In the genomic region with DNA sequence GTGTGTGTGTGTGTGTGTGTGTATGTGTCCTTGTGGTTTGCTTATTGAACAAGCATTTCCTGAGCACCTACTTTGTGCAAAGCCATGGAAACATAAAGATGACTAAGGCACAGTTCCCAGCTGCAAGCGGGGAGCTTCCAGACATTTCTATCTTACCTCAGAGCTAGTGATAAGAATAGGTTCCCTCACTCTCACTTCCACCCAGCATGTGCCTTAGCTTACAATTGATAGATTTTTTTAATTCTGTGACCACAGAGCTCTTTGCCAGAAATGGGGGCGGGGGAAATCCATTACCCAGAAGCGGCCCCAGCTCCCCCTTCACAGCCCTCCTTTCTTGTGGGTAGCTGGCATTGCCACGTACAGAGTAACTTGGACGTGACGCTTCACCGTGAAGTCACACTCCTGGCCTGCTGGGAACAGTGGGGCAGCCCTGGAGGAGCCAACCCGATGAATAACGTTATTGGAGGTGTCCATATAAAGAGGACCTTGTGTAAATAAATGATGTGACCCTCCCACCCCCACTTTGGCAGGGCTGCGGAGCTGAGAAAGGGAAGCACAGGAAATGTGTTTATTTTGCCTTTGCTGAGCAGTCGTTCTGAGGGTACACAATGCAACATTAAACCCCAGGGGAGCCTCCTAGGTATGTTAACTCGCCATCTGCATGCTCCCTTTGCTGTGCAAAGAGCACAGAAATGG, we compare ENCODE assay signal across 2 cellular contexts.
TF ChIP-seq lines count a peak whose summit lies in the region.

No MANE protein-coding gene starts in this region.

TF ChIP-seq in SK-N-SH treated with all-trans-retinoic acid at 6 μM for 48 hours, 23 proteins besides CTCF, POLR2A, EP300 and RAD21 (continued from another document):
- TF ChIP-seq, protein P1, sequence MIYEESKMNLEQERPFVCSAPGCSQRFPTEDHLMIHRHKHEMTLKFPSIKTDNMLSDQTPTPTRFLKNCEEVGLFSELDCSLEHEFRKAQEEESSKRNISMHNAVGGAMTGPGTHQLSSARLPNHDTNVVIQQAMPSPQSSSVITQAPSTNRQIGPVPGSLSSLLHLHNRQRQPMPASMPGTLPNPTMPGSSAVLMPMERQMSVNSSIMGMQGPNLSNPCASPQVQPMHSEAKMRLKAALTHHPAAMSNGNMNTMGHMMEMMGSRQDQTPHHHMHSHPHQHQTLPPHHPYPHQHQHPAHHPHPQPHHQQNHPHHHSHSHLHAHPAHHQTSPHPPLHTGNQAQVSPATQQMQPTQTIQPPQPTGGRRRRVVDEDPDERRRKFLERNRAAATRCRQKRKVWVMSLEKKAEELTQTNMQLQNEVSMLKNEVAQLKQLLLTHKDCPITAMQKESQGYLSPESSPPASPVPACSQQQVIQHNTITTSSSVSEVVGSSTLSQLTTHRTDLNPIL (CRISPR knock-in tag; IDR thresholded peaks at IDR 0.05; ENCODE audit: low read depth) = no peak
- TF ChIP-seq GLIS3 (CRISPR knock-in tag; IDR thresholded peaks at IDR 0.05) (no peak), CSDC2 (CRISPR knock-in tag; IDR thresholded peaks at IDR 0.05) (no peak), ZFP3 (CRISPR knock-in tag; IDR thresholded peaks at IDR 0.05) (no peak), SNAI2 (CRISPR knock-in tag; IDR thresholded peaks at IDR 0.05) (no peak), ZNF8 (CRISPR knock-in tag; IDR thresholded peaks at IDR 0.05) (no peak)
- TF ChIP-seq, protein P2, sequence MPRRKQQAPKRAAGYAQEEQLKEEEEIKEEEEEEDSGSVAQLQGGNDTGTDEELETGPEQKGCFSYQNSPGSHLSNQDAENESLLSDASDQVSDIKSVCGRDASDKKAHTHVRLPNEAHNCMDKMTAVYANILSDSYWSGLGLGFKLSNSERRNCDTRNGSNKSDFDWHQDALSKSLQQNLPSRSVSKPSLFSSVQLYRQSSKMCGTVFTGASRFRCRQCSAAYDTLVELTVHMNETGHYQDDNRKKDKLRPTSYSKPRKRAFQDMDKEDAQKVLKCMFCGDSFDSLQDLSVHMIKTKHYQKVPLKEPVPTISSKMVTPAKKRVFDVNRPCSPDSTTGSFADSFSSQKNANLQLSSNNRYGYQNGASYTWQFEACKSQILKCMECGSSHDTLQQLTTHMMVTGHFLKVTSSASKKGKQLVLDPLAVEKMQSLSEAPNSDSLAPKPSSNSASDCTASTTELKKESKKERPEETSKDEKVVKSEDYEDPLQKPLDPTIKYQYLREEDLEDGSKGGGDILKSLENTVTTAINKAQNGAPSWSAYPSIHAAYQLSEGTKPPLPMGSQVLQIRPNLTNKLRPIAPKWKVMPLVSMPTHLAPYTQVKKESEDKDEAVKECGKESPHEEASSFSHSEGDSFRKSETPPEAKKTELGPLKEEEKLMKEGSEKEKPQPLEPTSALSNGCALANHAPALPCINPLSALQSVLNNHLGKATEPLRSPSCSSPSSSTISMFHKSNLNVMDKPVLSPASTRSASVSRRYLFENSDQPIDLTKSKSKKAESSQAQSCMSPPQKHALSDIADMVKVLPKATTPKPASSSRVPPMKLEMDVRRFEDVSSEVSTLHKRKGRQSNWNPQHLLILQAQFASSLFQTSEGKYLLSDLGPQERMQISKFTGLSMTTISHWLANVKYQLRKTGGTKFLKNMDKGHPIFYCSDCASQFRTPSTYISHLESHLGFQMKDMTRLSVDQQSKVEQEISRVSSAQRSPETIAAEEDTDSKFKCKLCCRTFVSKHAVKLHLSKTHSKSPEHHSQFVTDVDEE (CRISPR knock-in tag; IDR thresholded peaks at IDR 0.05) = no peak

TF ChIP-seq in SK-N-SH, 30 proteins besides CTCF, POLR2A, EP300 and RAD21 (continued from another document):
- TF ChIP-seq MXI1 (IDR thresholded peaks at IDR 0.05; ENCODE audit: low read depth, low read length) (no peak), POLR2AphosphoS5 (IDR thresholded peaks at IDR 0.05; ENCODE audit: low read depth, low read length) (no peak), NRF1 (IDR thresholded peaks at IDR 0.05; ENCODE audit: low read depth, low read length) (no peak), EZH2phosphoT487 (IDR thresholded peaks at IDR 0.05; ENCODE audit: borderline replicate concordance, low read depth) (no peak), CHD2 (IDR thresholded peaks at IDR 0.05; ENCODE audit: low read length, partially characterized antibody) (no peak), GABPA (IDR thresholded peaks at IDR 0.05; ENCODE audit: low read depth) (no peak), FOXJ3 (CRISPR knock-in tag; IDR thresholded peaks at IDR 0.05) (no peak)
